17 cellular contexts compared by ENCODE assay signal in the genomic region with DNA sequence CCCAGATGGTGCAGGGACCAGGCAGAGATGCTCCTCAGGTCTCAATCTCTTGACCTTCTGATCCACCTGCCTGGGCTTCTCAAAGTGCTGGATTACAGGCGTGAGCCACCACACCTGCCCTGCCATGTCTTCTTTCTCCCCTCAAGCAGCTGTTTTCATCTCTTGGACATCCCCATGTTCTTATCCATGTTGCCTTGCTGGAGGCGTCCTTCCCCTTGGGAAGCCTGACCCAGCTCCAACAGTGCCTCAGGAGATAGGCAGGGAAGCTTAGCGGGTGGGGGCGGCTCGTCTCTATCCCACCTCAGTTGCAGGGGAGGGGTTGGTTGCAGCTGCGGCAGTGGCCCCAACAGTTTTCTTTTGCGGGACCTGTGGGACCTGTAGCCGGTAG.
DNase-seq lines count a peak whose midpoint lies in the region; ATAC-seq and FAIRE-seq lines count a peak whose summit lies in the region.
"Had no signal": no experiment of that assay in that cellular context is flagged by ENCODE, and none has a peak within 500 bp of the region (broad histone marks: within the 10 kb centered on the region; RNA-seq: fewer than 3 reads in every experiment).

No MANE protein-coding gene starts in this region.

- FAIRE-seq in HTR-8/SVneo (lab: Jason Lieb, UNC): no peak
- FAIRE-seq: A549, D721Med, G401.6, GM12891, GM19239 had no signal

- no peak for ATAC-seq in HG03108 (IDR thresholded peaks at IDR 0.05; ENCODE audit: unreplicated experiment)
- ATAC-seq: A549; CD8-positive, alpha-beta T cell had no signal

- DNase-seq in activated CD8-positive, alpha-beta memory T cell treated with anti-CD3 and anti-CD28 coated beads for 24 hours: peak; percentile 24
- no peak for DNase-seq in activated CD8-positive, alpha-beta memory T cell treated with anti-CD3 and anti-CD28 coated beads, Interleukin-2, amount 50 U/mL, for 48 hours
- peak; percentile 24 for DNase-seq in islet precursor cell
- no peak for DNase-seq in HTR-8/SVneo (ENCODE audit: insufficient read length, low spot score)
- DNase-seq: AML-193; Caco-2; Calu3; CD4-positive, alpha-beta T cell; CD8-positive, alpha-beta T cell; DMS79 treated with DMSO at 0.1 percent for 48 hours; GF-D8 had no signal

Comparison
In these comparisons a context has a peak if more than half of its experiments do, and no peak if none do; other contexts are left out.
1. DNase-seq: peak in activated CD8-positive, alpha-beta memory T cell treated with anti-CD3 and anti-CD28 coated beads for 24 hours (single experiment) and islet precursor cell (single experiment); none in activated CD8-positive, alpha-beta memory T cell treated with anti-CD3 and anti-CD28 coated beads, Interleukin-2, amount 50 U/mL, for 48 hours (single experiment) and HTR-8/SVneo (single experiment).